18 cellular contexts compared by ENCODE assay signal in genomic region chr12:25698782-25699181, GRCh38.
"Had no signal": no experiment of that assay in that cellular context is flagged by ENCODE, and none has a peak within 500 bp of the region (broad histone marks: within the 10 kb centered on the region; RNA-seq: fewer than 3 reads in every experiment).

No MANE protein-coding gene starts in this region.

- FAIRE-seq: colon, kidney had no signal

- DNase-seq: esophagus squamous epithelium; immature natural killer cell; kidney; left cardiac atrium; left ventricle myocardium inferior; lower lobe of right lung; naive thymus-derived CD4-positive, alpha-beta T cell; posterior cingulate gyrus; spleen; stimulated activated CD4-positive, alpha-beta T cell treated with anti-CD3 and anti-CD28 coated beads, Interleukin-15, amount 100 ng/mL, for 24 hours; stimulated activated CD4-positive, alpha-beta T cell treated with anti-CD3 and anti-CD28 coated beads, Interleukin-1b, Interleukin-23, amount 100 ng/mL, for 48 hours; stimulated activated CD4-positive, alpha-beta T cell treated with anti-CD3 and anti-CD28 coated beads, Interleukin-4, amount 100 ng/mL, for 24 hours; tibial artery; upper lobe of left lung; uterus had no signal

- ATAC-seq: lower lobe of right lung; naive thymus-derived CD4-positive, alpha-beta T cell; sciatic nerve; stimulated activated memory B cell treated with anti-CD40 and anti-IgM and Interleukin-4, amounts not matched to agents 10 μg/mL and 1 μg/mL and 100 μg/mL, for 72 hours had no signal

- H3K4me3 ChIP-seq: esophagus squamous epithelium, left ventricle myocardium inferior, lower lobe of right lung, spleen, tibial artery, upper lobe of left lung, uterus had no signal
